Comparison of ENCODE assay signal across 10 cellular contexts in the genomic region with DNA sequence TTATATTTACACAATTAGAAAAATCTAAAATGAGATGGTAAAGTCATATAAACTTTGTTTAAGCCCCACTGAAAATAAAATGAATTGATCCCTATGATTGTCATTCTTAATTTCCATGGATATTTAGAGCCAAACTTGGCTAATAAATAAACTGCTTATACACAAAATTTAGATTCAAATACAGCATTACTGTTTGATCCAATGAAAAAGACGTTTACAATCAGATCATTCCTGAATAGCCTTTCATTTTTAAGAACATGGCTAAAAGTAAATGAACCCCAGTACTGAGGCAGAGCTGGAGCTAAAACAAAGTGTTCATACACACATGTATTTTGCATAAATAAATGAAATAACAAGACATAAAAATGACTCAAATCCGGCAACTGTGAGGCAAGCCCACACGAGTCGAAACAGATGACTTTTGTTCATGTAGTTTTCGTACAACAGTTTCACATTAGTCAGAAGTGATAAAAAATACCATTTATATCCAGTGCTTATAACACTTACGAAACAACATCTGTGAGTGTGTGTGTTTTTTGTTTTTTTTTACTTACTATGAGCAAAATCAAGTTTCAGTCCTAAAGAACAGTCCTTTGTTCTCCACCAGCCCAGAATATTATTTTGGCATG.
DNase-seq lines count a peak whose midpoint lies in the region; ATAC-seq, FAIRE-seq and TF ChIP-seq lines count a peak whose summit lies in the region.
"Had no signal": no experiment of that assay in that cellular context is flagged by ENCODE, and none has a peak within 500 bp of the region (broad histone marks: within the 10 kb centered on the region; RNA-seq: fewer than 3 reads in every experiment).

No MANE protein-coding gene starts in this region.

- no peaks in the 10 kb centered on the region for H3K36me3 ChIP-seq in gastrocnemius medialis
- H3K36me3 ChIP-seq in testis (ENCODE audit: low read depth, missing control alignments): no peaks in the 10 kb centered on the region

- H3K27ac ChIP-seq in gastrocnemius medialis (peak overlapping the region; percentile 84 to 95 (median 92)), testis (peak overlapping the region in 1 of 2 donors; percentile 60)

- 55 to 56% methylated on average over 6 of the region's 6 CpGs for WGBS in testis, 2 donors

- in situ Hi-C loops in gastrocnemius medialis (cut with MboI; ENCODE audit: low sequenced_read_pairs in 4 of 4): loop anchor here in 1 of 4 donors (25.0 kb wide), 1 partner anchor 642 kb away; no protein-coding TSS in a partner anchor

- peaks cover 39 to 44% of the 10 kb centered on the region in 2 donors for H3K4me1 ChIP-seq in gastrocnemius medialis
- peaks cover 7% of the 10 kb centered on the region for H3K4me1 ChIP-seq in testis

- no peak for TF ChIP-seq POLR2A in gastrocnemius medialis (IDR thresholded peaks at IDR 0.05)
- TF ChIP-seq POLR2A in testis (IDR thresholded peaks at IDR 0.05): no peak

- DNase-seq in gastrocnemius medialis (no peak), testis (no peak), amniotic stem cell (lab: John Stamatoyannopoulos, UW) (no peak)
- DNase-seq in stimulated activated naive CD4-positive, alpha-beta T cell treated with Interleukin-2 at 50 U/mL for 16 hours (lab: John Stamatoyannopoulos, UW): no peak
- DNase-seq in stimulated activated CD4-positive, alpha-beta T cell treated with anti-CD3 and anti-CD28 coated beads, Interleukin-4, amount 100 ng/mL, for 24 hours: no peak
- DNase-seq: activated naive CD4-positive, alpha-beta T cell; NCI-H524 had no signal

- H3K9me3 ChIP-seq in gastrocnemius medialis (no peaks in the 10 kb centered on the region), testis (no peaks in the 10 kb centered on the region)

- FAIRE-seq in endometrium (lab: Jason Lieb, UNC): peak; percentile 94

- peak; percentile 49 for ATAC-seq in GM18498 (IDR thresholded peaks at IDR 0.05; ENCODE audit: unreplicated experiment)
- ATAC-seq in HG03442 (IDR thresholded peaks at IDR 0.05; ENCODE audit: unreplicated experiment): peak; percentile 46
- no peak for ATAC-seq in gastrocnemius medialis

- TF ChIP-seq CTCF in gastrocnemius medialis (IDR thresholded peaks at IDR 0.05 in 4 of 5, conservative IDR thresholded peaks at IDR 0.05 in 1 of 5) (no peak), testis (IDR thresholded peaks at IDR 0.05) (no peak)

- intact Hi-C loops in gastrocnemius medialis (cut with DNase I; ENCODE audit: low total_unique reads) (loop anchor here (2.0 to 10.0 kb wide), 5 partner anchors 43 to 1732 kb away; a partner anchor contains a TSS), testis (cut with DNase I; ENCODE audit: low total_unique reads) (no loop called here)

- H3K27me3 ChIP-seq in gastrocnemius medialis (no peaks in the 10 kb centered on the region), testis (no peaks in the 10 kb centered on the region)

- H3K4me3 ChIP-seq in gastrocnemius medialis (peak overlapping the region; percentile 30 to 47 (median 39)), testis (no peak overlapping the region)

Comparison
In these comparisons a context has a peak if more than half of its experiments do, and no peak if none do; other contexts are left out.
1. ATAC-seq: peak in GM18498 (single experiment) and HG03442 (single experiment); none in gastrocnemius medialis (0 of 2).
2. H3K4me3 ChIP-seq: peak in gastrocnemius medialis (4 of 4); none in testis (0 of 2).